Comparison of ENCODE assay signal across 8 cellular contexts in the genomic region with DNA sequence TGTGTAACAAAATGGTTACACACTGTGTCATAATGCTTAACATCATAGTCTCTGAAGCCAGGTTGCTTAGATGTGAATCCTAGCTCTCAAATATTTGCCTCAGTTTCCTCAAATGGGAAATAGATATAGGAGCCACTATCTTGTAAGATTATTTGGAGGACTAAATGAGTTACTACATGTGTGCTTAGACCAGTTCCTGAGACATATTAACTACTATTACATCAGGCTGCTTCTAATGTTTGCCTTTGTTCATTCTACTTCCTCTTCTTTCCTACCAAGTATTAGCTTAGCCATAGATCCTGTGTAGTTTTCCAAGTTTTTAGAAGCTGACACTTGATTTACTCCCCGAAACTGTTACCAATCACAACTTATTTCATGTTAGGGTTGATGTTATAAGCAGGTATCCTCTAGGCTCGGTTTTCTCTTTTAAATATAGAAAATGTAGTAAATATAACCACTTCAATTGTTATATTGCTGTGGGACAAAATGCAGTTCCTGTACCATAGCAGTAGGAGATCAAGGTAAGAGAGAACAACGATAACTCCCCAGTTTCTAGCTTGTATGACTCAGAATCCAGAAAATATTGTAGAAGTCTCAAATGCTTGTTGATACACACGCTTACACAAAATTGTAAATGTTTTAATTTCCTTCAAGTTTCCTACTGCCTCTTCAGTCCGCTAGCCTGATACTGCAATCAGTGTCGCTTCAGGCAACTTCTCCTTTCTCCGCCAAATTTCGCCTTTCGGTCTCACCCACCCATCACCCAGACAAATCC. TPM values are rescaled to one million over a fixed set of nuclear protein-coding genes. Genes with fewer than 3 reads are reported as not detected.
DNase-seq lines count a peak whose midpoint lies in the region; ATAC-seq and TF ChIP-seq lines count a peak whose summit lies in the region.

No MANE protein-coding gene starts in this region.

- peak overlapping the region; percentile 69 for H3K9ac ChIP-seq in KMS-11

- H3K36me3 ChIP-seq in KMS-11 (ENCODE audit: insufficient read depth) (no peaks in the 10 kb centered on the region), hepatocyte (replicated peaks; ENCODE audit: insufficient read depth, low read depth) (no peaks in the 10 kb centered on the region), stomach (peaks cover 0 to 5% (median 3%) of the 10 kb centered on the region in 4 donors)

- intact Hi-C loops in stomach (cut with DNase I; ENCODE audit: low total_unique reads), result no loop called here

- no peak for TF ChIP-seq POLR2A in stomach (IDR thresholded peaks at IDR 0.05)

- H3K4me3 ChIP-seq in KMS-11 (IDR thresholded peaks at IDR 0.05; ENCODE audit: insufficient read depth, low read depth, low read length) (no peak overlapping the region), WI38 (ENCODE audit: low read depth, low read length) (peak overlapping the region; percentile 97), hepatocyte (peak overlapping the region; percentile 68), stomach (peak overlapping the region; percentile 73 to 99 (median 92))

- H3K4me2 ChIP-seq in KMS-11 (peak overlapping the region; percentile 43), hepatocyte (peak overlapping the region; percentile 87)

- peak overlapping the region; percentile 63 for H3K27ac ChIP-seq in KMS-11
- H3K27ac ChIP-seq in hepatocyte, result peak overlapping the region; percentile 96
- H3K27ac ChIP-seq in stomach, result peak overlapping the region; percentile 88 to 99 (median 92)

- H3K4me1 ChIP-seq in KMS-11 (ENCODE audit: low read depth, poor library complexity, severe bottlenecking) (peaks cover 32% of the 10 kb centered on the region), hepatocyte (ENCODE audit: insufficient read depth) (peaks cover 6% of the 10 kb centered on the region), stomach (peaks cover 16 to 41% (median 25%) of the 10 kb centered on the region in 4 donors)

- DNase-seq in hepatocyte (ENCODE audit: low spot score) (peak; percentile 11), stomach (no peak), T-helper 9 cell (no peak)

- no peak for TF ChIP-seq EP300 in stomach (IDR thresholded peaks at IDR 0.05)

- 12% methylated on average over 9 of the region's 9 CpGs for WGBS in hepatocyte (ENCODE audit: low lambda C conversion rate, missing lambda C conversion rate)
- WGBS in stomach, 5 donors, result 0 to 2% (median 1%) methylated on average over 9 of the region's 9 CpGs

- H3K9me2 ChIP-seq in hepatocyte (replicated peaks; ENCODE audit: insufficient read depth), result no peaks in the 10 kb centered on the region

- H3K9me3 ChIP-seq in hepatocyte (ENCODE audit: low read depth) (no peaks in the 10 kb centered on the region), stomach (no peaks in the 10 kb centered on the region)

- TF ChIP-seq CTCF in KMS-11 (conservative IDR thresholded peaks at IDR 0.05; ENCODE audit: low read depth, low read length) (no peak), WI38 (IDR thresholded peaks at IDR 0.05; ENCODE audit: low read depth, low read length) (no peak), hepatocyte (IDR thresholded peaks at IDR 0.05; ENCODE audit: poor library complexity) (no peak), stomach (IDR thresholded peaks at IDR 0.05) (peak in 1 of 7 experiments; percentile 11)

- H2AFZ ChIP-seq in KMS-11 (ENCODE audit: low read depth) (peak overlapping the region; percentile 80), hepatocyte (peak overlapping the region; percentile 78)

- ATAC-seq in GM19035 (IDR thresholded peaks at IDR 0.05; ENCODE audit: unreplicated experiment) (peak; percentile 1), HG03460 (IDR thresholded peaks at IDR 0.05; ENCODE audit: unreplicated experiment) (no peak), GM18907 (IDR thresholded peaks at IDR 0.05; ENCODE audit: unreplicated experiment) (no peak)

- H3K27me3 ChIP-seq in KMS-11 (ENCODE audit: insufficient read depth, low read depth), result no peaks in the 10 kb centered on the region
- H3K27me3 ChIP-seq in hepatocyte, result no peaks in the 10 kb centered on the region
- H3K27me3 ChIP-seq in stomach, result no peaks in the 10 kb centered on the region

- H3K79me2 ChIP-seq in KMS-11 (ENCODE audit: insufficient read depth, low read depth), result peaks cover 7% of the 10 kb centered on the region; the same call in 1 of the 2 replicates
- H3K79me2 ChIP-seq in hepatocyte, result peaks cover 19% of the 10 kb centered on the region

- no peaks in the 10 kb centered on the region for H4K20me1 ChIP-seq in KMS-11 (ENCODE audit: insufficient read depth)
- H4K20me1 ChIP-seq in hepatocyte (ENCODE audit: insufficient read depth, poor library complexity, severe bottlenecking), result no peaks in the 10 kb centered on the region

RNA-seq across cellular contexts. Expression of gene DNAJC10, which starts 0.7 kb away (rescaled TPM):
- total RNA-seq in hepatocyte (104 and 120 TPM in 2 replicates), stomach (100 to 1,000 TPM in 1 of 5 donors, 10 to 100 TPM in 3, 1 to 10 TPM in 1; 7.6 to 182 (median 37.1) TPM)
- polyA plus RNA-seq in hepatocyte (56.6 and 67.3 TPM in 2 replicates), stomach (10 to 100 TPM; 11.0 to 15.9 (median 12.6) TPM)
